ENCODE assay signal across 1 cellular context in the genomic region with DNA sequence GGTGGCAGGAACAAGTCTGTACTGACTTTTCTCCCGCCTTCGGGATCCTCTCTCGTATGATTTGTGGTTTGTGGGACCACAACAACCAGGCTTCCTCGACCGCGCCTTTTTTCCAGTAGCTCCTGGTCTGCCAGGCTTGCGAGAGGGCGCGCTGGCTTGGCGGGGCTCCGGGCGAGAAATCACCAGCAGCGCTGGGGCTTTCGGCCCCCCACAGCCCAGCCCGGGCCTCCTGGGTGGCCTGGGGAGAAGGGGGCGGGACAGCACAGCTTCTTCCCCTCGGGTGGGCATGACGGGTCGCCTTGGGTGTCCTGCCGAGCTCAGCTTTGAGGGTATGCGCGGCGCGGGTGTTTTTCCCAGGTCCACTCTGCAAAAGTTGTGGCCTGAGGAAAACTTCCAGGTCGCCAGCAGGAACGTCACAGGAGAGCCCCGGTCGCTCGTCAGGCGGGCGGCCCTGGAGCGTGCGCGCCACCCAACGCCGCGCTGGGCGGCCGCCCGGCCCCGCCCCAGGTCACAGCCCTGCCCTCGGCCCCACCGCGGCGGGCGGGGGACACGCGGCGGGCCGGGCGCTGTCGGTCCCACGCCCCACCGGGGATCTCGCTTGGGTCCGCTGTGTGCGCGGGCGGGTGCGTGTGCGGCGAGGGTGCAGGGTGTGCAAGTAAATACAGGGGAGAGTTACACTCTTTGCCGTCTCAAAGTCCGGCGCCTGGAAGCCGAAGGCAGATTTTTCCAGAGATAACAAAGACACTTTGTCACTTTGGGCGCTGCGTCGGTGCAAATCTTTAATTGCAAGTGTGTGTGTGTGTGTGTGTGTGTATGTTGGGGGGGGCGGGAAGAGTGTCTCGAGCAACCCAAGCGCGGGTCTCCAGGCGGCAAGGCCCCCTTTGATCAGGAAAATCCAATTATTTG.
TF ChIP-seq lines count a peak whose summit lies in the region.

No MANE protein-coding gene starts in this region.

TF ChIP-seq in IMR-90, 13 proteins besides CTCF, POLR2A, EP300 and RAD21:
- TF ChIP-seq MXI1 (IDR thresholded peaks at IDR 0.05; ENCODE audit: borderline replicate concordance, low read depth, low read length) (no peak), RCOR1 (IDR thresholded peaks at IDR 0.05; ENCODE audit: insufficient replicate concordance, low read length) (no peak), SMC3 (IDR thresholded peaks at IDR 0.05; ENCODE audit: low read depth, low read length) (no peak), RFX5 (IDR thresholded peaks at IDR 0.05; ENCODE audit: low read depth, low read length) (no peak), FOS (IDR thresholded peaks at IDR 0.05; ENCODE audit: low read depth, low read length) (no peak), NFE2L2 (IDR thresholded peaks at IDR 0.05; ENCODE audit: low read depth, low read length) (no peak), MAFK (IDR thresholded peaks at IDR 0.05; ENCODE audit: low read depth, low read length) (no peak), BHLHE40 (IDR thresholded peaks at IDR 0.05; ENCODE audit: low read depth, low read length) (no peak)
- TF ChIP-seq, protein P1, sequence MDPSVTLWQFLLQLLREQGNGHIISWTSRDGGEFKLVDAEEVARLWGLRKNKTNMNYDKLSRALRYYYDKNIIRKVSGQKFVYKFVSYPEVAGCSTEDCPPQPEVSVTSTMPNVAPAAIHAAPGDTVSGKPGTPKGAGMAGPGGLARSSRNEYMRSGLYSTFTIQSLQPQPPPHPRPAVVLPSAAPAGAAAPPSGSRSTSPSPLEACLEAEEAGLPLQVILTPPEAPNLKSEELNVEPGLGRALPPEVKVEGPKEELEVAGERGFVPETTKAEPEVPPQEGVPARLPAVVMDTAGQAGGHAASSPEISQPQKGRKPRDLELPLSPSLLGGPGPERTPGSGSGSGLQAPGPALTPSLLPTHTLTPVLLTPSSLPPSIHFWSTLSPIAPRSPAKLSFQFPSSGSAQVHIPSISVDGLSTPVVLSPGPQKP (IDR thresholded peaks at IDR 0.05; ENCODE audit: borderline replicate concordance, low read depth, low read length): no peak
- TF ChIP-seq, protein P2, sequence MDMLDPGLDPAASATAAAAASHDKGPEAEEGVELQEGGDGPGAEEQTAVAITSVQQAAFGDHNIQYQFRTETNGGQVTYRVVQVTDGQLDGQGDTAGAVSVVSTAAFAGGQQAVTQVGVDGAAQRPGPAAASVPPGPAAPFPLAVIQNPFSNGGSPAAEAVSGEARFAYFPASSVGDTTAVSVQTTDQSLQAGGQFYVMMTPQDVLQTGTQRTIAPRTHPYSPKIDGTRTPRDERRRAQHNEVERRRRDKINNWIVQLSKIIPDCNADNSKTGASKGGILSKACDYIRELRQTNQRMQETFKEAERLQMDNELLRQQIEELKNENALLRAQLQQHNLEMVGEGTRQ (IDR thresholded peaks at IDR 0.05; ENCODE audit: low read depth, low read length): no peak
